1 cellular context compared by ENCODE assay signal in the genomic region with DNA sequence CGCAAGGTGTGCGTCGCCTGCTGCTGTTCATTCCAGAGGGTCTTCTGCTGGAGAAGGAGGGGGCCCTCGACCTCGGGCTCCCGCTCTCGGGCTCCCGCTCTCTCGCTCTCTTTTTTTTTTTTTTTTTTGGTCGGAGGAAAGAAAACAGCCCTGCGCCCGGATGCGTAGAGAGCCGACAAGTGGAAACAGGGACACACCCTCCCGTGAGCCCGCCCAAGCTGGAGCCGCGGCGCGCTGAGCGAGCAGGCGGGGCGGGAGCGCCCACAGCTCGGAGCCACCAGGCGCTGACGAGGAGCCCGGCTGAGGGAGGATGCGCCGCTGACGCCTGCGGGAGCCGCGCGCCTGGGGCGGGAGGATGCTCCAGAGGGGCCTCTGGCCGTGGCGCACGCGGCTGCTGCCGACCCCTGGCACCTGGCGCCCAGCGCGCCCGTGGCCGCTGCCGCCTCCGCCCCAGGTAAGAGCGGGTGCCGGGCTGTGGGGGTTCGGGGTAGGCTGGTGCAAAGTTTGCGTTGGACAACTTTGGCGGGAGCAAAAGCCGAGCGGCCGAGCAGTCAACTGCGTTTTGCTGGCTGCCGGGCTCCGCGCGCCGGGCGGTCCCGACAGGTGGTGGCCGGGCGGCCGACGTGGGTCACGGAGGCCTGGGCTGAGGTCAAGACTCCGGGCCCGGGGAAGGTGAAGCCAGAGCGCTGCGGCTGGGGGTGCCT.
TF ChIP-seq lines count a peak whose summit lies in the region.

A gene with protein sequence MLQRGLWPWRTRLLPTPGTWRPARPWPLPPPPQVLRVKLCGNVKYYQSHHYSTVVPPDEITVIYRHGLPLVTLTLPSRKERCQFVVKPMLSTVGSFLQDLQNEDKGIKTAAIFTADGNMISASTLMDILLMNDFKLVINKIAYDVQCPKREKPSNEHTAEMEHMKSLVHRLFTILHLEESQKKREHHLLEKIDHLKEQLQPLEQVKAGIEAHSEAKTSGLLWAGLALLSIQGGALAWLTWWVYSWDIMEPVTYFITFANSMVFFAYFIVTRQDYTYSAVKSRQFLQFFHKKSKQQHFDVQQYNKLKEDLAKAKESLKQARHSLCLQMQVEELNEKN (plus strand): TSS at position 264 of the 704 bp plus-strand sequence. CDS start 92 bp downstream, at position 356.

TF ChIP-seq in K562, 482 proteins besides CTCF, POLR2A, EP300 and RAD21 (continued from another document and continues in another):
- TF ChIP-seq ZBTB40 (IDR thresholded peaks at IDR 0.05) (no peak), ZBTB40 (CRISPR knock-in tag; IDR thresholded peaks at IDR 0.05) (no peak), MAFG (tag; conservative IDR thresholded peaks at IDR 0.05) (no peak), ZC3H4 (CRISPR knock-in tag; IDR thresholded peaks at IDR 0.05; ENCODE audit: borderline replicate concordance) (no peak), CREBBP (IDR thresholded peaks at IDR 0.05; ENCODE audit: low read depth, low read length) (no peak), TSHZ1 (CRISPR knock-in tag; IDR thresholded peaks at IDR 0.05) (no peak), AFF4 (CRISPR knock-in tag; IDR thresholded peaks at IDR 0.05) (0 out of 2 replicates have a peak, but pooled peaks have one; percentile 27), TAF1 (IDR thresholded peaks at IDR 0.05; ENCODE audit: control insufficient read depth, extremely low read depth, insufficient read depth, low read length, severe bottlenecking) (peak; percentile 52), CLOCK (CRISPR knock-in tag; IDR thresholded peaks at IDR 0.05; ENCODE audit: borderline replicate concordance) (no peak), NFYB (IDR thresholded peaks at IDR 0.05; ENCODE audit: extremely low read depth, insufficient read length) (no peak), ARHGAP35 (IDR thresholded peaks at IDR 0.05; ENCODE audit: partially characterized antibody) (no peak), TFE3 (CRISPR knock-in tag; IDR thresholded peaks at IDR 0.05) (no peak), HIVEP1 (CRISPR knock-in tag; IDR thresholded peaks at IDR 0.05) (no peak), NFXL1 (CRISPR knock-in tag; IDR thresholded peaks at IDR 0.05) (no peak)
- TF ChIP-seq, protein P1, sequence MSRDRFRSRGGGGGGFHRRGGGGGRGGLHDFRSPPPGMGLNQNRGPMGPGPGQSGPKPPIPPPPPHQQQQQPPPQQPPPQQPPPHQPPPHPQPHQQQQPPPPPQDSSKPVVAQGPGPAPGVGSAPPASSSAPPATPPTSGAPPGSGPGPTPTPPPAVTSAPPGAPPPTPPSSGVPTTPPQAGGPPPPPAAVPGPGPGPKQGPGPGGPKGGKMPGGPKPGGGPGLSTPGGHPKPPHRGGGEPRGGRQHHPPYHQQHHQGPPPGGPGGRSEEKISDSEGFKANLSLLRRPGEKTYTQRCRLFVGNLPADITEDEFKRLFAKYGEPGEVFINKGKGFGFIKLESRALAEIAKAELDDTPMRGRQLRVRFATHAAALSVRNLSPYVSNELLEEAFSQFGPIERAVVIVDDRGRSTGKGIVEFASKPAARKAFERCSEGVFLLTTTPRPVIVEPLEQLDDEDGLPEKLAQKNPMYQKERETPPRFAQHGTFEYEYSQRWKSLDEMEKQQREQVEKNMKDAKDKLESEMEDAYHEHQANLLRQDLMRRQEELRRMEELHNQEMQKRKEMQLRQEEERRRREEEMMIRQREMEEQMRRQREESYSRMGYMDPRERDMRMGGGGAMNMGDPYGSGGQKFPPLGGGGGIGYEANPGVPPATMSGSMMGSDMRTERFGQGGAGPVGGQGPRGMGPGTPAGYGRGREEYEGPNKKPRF (IDR thresholded peaks at IDR 0.05; ENCODE audit: low read depth, low read length) = no peak
- TF ChIP-seq, protein P2, sequence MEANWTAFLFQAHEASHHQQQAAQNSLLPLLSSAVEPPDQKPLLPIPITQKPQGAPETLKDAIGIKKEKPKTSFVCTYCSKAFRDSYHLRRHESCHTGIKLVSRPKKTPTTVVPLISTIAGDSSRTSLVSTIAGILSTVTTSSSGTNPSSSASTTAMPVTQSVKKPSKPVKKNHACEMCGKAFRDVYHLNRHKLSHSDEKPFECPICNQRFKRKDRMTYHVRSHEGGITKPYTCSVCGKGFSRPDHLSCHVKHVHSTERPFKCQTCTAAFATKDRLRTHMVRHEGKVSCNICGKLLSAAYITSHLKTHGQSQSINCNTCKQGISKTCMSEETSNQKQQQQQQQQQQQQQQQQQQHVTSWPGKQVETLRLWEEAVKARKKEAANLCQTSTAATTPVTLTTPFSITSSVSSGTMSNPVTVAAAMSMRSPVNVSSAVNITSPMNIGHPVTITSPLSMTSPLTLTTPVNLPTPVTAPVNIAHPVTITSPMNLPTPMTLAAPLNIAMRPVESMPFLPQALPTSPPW (CRISPR knock-in tag; IDR thresholded peaks at IDR 0.05) = peak; percentile 86
